8 cellular contexts compared by ENCODE assay signal in genomic region chr3:4741404-4742307, GRCh38.
A peak's percentile ranks its signal among the peaks of the same experiment; 100 is the strongest.
DNase-seq lines count a peak whose midpoint lies in the region; ATAC-seq lines count a peak whose summit lies in the region.

No MANE protein-coding gene starts in this region.

- peaks cover 3 to 4% (median 3%) of the 10 kb centered on the region in 3 donors for H3K9me3 Mint-ChIP-seq in T-cell
- H3K9me3 Mint-ChIP-seq in naive thymus-derived CD8-positive, alpha-beta T cell = peaks cover 0 to 17% (median 6%) of the 10 kb centered on the region in 9 donors

- CTCF ChIA-PET in T-cell (lab: Charles Lee) = interaction anchor here in 1 of 2 donors (0.6 kb wide), 1 partner anchor 312 kb away, joined by 7 read pairs; no protein-coding TSS in a partner anchor

- peaks cover 52 to 56% (median 53%) of the 10 kb centered on the region in 3 donors for H3K4me1 Mint-ChIP-seq in T-cell
- H3K4me1 Mint-ChIP-seq in naive thymus-derived CD8-positive, alpha-beta T cell = peaks cover 48 to 72% (median 58%) of the 10 kb centered on the region in 4 donors

- H3K27me3 Mint-ChIP-seq in T-cell = no peaks in the 10 kb centered on the region
- no peaks in the 10 kb centered on the region for H3K27me3 Mint-ChIP-seq in naive thymus-derived CD8-positive, alpha-beta T cell

- H3K4me3 Mint-ChIP-seq in T-cell = peak overlapping the region in 2 of 3 donors; percentile 26 to 75
- peak overlapping the region in 8 of 10 donors; percentile 8 to 78 (median 68) for H3K4me3 Mint-ChIP-seq in naive thymus-derived CD8-positive, alpha-beta T cell

- H3K27ac Mint-ChIP-seq in T-cell = peak overlapping the region; percentile 62 to 85
- H3K27ac Mint-ChIP-seq in naive thymus-derived CD8-positive, alpha-beta T cell = peak overlapping the region in 9 of 10 donors; percentile 72 to 89 (median 86)

- ATAC-seq in T-cell (replicated peaks in 1 of 4) = no peak
- no peak for ATAC-seq in naive thymus-derived CD8-positive, alpha-beta T cell

- DNase-seq in SIG-M5 treated with dmso at 0.1 percent for 504 hours (lab: John Stamatoyannopoulos, UW; ENCODE audit: unreplicated experiment) (peak; percentile 57), SIG-M5 (lab: John Stamatoyannopoulos, UW) (no peak), T-cell (no peak), epidermal melanocyte (ENCODE audit: insufficient read length, low spot score) (peak; percentile 34), DMS153 treated with DMSO at 0.1 percent for 48 hours (lab: John Stamatoyannopoulos, UW; ENCODE audit: unreplicated experiment) (no peak), activated gamma-delta T cell treated with Interleukin-2 at 50 U/mL for 16 hours (no peak)
- no peak for DNase-seq in naive thymus-derived CD8-positive, alpha-beta T cell
- DNase-seq in stimulated activated naive CD4-positive, alpha-beta T cell (lab: John Stamatoyannopoulos, UW) = no peak

- H3K36me3 Mint-ChIP-seq in T-cell = peaks cover 54% of the 10 kb centered on the region
- H3K36me3 Mint-ChIP-seq in naive thymus-derived CD8-positive, alpha-beta T cell = peaks cover 9 to 37% (median 32%) of the 10 kb centered on the region in 3 donors

- POLR2A ChIA-PET in T-cell (lab: Charles Lee) = no interaction called here
- POLR2A ChIA-PET in naive thymus-derived CD8-positive, alpha-beta T cell (lab: Charles Lee) = interaction anchor here (0.7 kb wide), 1 partner anchor 970 kb away, joined by 3 read pairs; no protein-coding TSS in a partner anchor

Comparison
In these comparisons a context has a peak if more than half of its experiments do, and no peak if none do; other contexts are left out.
1. DNase-seq: peak in SIG-M5 treated with dmso at 0.1 percent for 504 hours (single experiment) and epidermal melanocyte (single experiment); none in SIG-M5 (single experiment), T-cell (0 of 34), naive thymus-derived CD8-positive, alpha-beta T cell (0 of 10), DMS153 treated with DMSO at 0.1 percent for 48 hours (single experiment), activated gamma-delta T cell treated with Interleukin-2 at 50 U/mL for 16 hours (single experiment) and stimulated activated naive CD4-positive, alpha-beta T cell (0 of 6).